In the genomic region with DNA sequence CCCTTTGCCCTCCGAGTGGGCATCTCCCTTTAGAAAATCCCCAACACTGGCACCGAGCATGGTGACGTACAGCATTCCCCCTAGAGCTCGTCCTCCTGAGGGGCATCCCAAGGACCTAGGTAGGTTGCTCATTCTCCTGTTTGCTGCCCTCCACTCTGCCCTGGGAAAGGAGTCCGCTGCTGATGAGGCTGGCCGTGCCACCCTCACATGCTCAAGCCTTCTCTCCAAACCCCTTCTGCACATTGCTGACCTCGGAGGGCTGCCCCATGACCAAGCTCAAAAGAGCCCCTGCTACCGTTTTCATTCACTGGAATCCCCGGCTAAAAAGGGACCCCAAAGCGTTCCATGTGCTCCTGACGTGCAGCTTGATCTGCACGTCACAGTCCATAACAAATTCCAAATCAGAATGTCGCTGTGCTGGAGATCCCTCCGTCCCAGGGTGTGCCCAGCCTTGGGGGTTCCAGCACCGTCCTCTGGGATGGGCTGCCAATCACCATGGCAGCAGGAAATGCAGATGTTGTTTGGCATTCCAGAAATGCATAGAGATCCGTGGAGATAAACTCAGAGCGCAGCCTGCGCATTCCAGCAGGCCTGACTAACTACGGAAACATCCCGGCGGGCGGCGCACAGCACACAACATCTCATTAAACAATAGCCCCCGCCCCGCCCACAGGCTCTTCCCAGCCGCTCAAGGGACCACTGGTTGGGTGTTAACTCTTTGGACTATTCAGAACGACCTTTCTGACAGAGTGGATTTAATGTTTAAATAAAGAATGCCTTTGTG, we compare ENCODE assay signal across 9 cellular contexts. TPM values are rescaled to one million over a fixed set of nuclear protein-coding genes. Genes with fewer than 3 reads are reported as not detected.
DNase-seq lines count a peak whose midpoint lies in the region; ATAC-seq and TF ChIP-seq lines count a peak whose summit lies in the region.
"Had no signal": no experiment of that assay in that cellular context is flagged by ENCODE, and none has a peak within 500 bp of the region (broad histone marks: within the 10 kb centered on the region; RNA-seq: fewer than 3 reads in every experiment).

No MANE protein-coding gene starts in this region.

- no peak for ATAC-seq in activated naive CD8-positive, alpha-beta T cell treated with anti-CD3 and anti-CD28 coated beads, Interleukin-2, amount 10 ng/mL, durations not matched to agents 7 days and 5 days (ENCODE audit: low read depth)
- no peak for ATAC-seq in HG03469 (IDR thresholded peaks at IDR 0.05; ENCODE audit: unreplicated experiment)
- no peak for ATAC-seq in GM18505 (IDR thresholded peaks at IDR 0.05; ENCODE audit: unreplicated experiment)

- TF ChIP-seq CTCF in choroid plexus epithelial cell (conservative IDR thresholded peaks at IDR 0.05; ENCODE audit: low read depth, low read length), result no peak

- H3K4me1 Mint-ChIP-seq in activated naive CD8-positive, alpha-beta T cell treated with anti-CD3 and anti-CD28 coated beads, Interleukin-2, amount 10 ng/mL, durations not matched to agents 7 days and 5 days, result peaks cover 7% of the 10 kb centered on the region
- H3K4me1 Mint-ChIP-seq in activated naive CD8-positive, alpha-beta T cell treated with anti-CD3 and anti-CD28 coated beads for 36 hours, result peaks cover 9% of the 10 kb centered on the region

- no peak overlapping the region for H3K4me3 Mint-ChIP-seq in activated naive CD8-positive, alpha-beta T cell treated with anti-CD3 and anti-CD28 coated beads, Interleukin-2, amount 10 ng/mL, durations not matched to agents 7 days and 5 days
- no peak overlapping the region for H3K4me3 Mint-ChIP-seq in activated naive CD8-positive, alpha-beta T cell treated with anti-CD3 and anti-CD28 coated beads for 36 hours

- H3K36me3 Mint-ChIP-seq in activated naive CD8-positive, alpha-beta T cell treated with anti-CD3 and anti-CD28 coated beads, Interleukin-2, amount 10 ng/mL, durations not matched to agents 7 days and 5 days, result peaks cover 2% of the 10 kb centered on the region
- no peaks in the 10 kb centered on the region for H3K36me3 Mint-ChIP-seq in activated naive CD8-positive, alpha-beta T cell treated with anti-CD3 and anti-CD28 coated beads for 36 hours

- no peak for TF ChIP-seq POLR2A in GM18505 (IDR thresholded peaks at IDR 0.05; ENCODE audit: borderline replicate concordance, extremely low read depth, insufficient read depth, insufficient read length)

- H3K4me3 ChIP-seq in choroid plexus epithelial cell (ENCODE audit: low read depth, low read length), result no peak overlapping the region

- no peaks in the 10 kb centered on the region for H3K9me3 Mint-ChIP-seq in activated naive CD8-positive, alpha-beta T cell treated with anti-CD3 and anti-CD28 coated beads, Interleukin-2, amount 10 ng/mL, durations not matched to agents 7 days and 5 days
- no peaks in the 10 kb centered on the region for H3K9me3 Mint-ChIP-seq in activated naive CD8-positive, alpha-beta T cell treated with anti-CD3 and anti-CD28 coated beads for 36 hours

- POLR2A ChIA-PET in activated naive CD8-positive, alpha-beta T cell treated with anti-CD3 and anti-CD28 coated beads, Interleukin-2, amount 10 ng/mL, durations not matched to agents 7 days and 5 days (lab: Charles Lee), result interaction anchor here (0.5 kb wide), 1 partner anchor 1913 kb away, joined by 3 read pairs; no protein-coding TSS in a partner anchor

- DNase-seq in activated naive CD8-positive, alpha-beta T cell treated with anti-CD3 and anti-CD28 coated beads, Interleukin-2, amount 10 ng/mL, durations not matched to agents 7 days and 5 days, result peak; percentile 10
- DNase-seq in activated naive CD8-positive, alpha-beta T cell treated with anti-CD3 and anti-CD28 coated beads for 36 hours, result no peak
- peak; percentile 96 for DNase-seq in choroid plexus epithelial cell (ENCODE audit: low read depth)
- peak; percentile 78 for DNase-seq in kidney tubule cell (ENCODE audit: low spot score)
- no peak for DNase-seq in activated CD4-positive, alpha-beta T cell treated with anti-CD3 and anti-CD28 coated beads, Interleukin-2, amount 50 U/mL, for 1 hour
- no peak for DNase-seq in cerebellum (ENCODE audit: low spot score)
- DNase-seq: NCI-H1694 had no signal

- no peak overlapping the region for H3K27ac Mint-ChIP-seq in activated naive CD8-positive, alpha-beta T cell treated with anti-CD3 and anti-CD28 coated beads, Interleukin-2, amount 10 ng/mL, durations not matched to agents 7 days and 5 days
- H3K27ac Mint-ChIP-seq in activated naive CD8-positive, alpha-beta T cell treated with anti-CD3 and anti-CD28 coated beads for 36 hours, result no peak overlapping the region

- H3K27me3 Mint-ChIP-seq in activated naive CD8-positive, alpha-beta T cell treated with anti-CD3 and anti-CD28 coated beads, Interleukin-2, amount 10 ng/mL, durations not matched to agents 7 days and 5 days, result no peaks in the 10 kb centered on the region
- no peaks in the 10 kb centered on the region for H3K27me3 Mint-ChIP-seq in activated naive CD8-positive, alpha-beta T cell treated with anti-CD3 and anti-CD28 coated beads for 36 hours

RNA-seq across cellular contexts. Expression of gene GNB1L, which starts 26.3 kb away (rescaled TPM):
- total RNA-seq in activated naive CD8-positive, alpha-beta T cell treated with anti-CD3 and anti-CD28 coated beads, Interleukin-2, amount 10 ng/mL, durations not matched to agents 7 days and 5 days, result 10 to 100 TPM; 11.9 to 12.7 TPM
- total RNA-seq in activated naive CD8-positive, alpha-beta T cell treated with anti-CD3 and anti-CD28 coated beads for 36 hours, result 10 to 100 TPM; 14.5 TPM
- 4.9 TPM for total RNA-seq in cerebellum

RNA-seq across cellular contexts. Expression of gene RTL10, which starts 26.3 kb away (rescaled TPM):
- total RNA-seq in activated naive CD8-positive, alpha-beta T cell treated with anti-CD3 and anti-CD28 coated beads, Interleukin-2, amount 10 ng/mL, durations not matched to agents 7 days and 5 days, result 10 to 100 TPM; 18.4 to 18.9 TPM
- 10 to 100 TPM; 18.7 to 23.1 TPM for total RNA-seq in activated naive CD8-positive, alpha-beta T cell treated with anti-CD3 and anti-CD28 coated beads for 36 hours
- 17.5 TPM for total RNA-seq in cerebellum

Comparison
In these comparisons a context has a peak if more than half of its experiments do, and no peak if none do; other contexts are left out.
1. DNase-seq: peak in activated naive CD8-positive, alpha-beta T cell treated with anti-CD3 and anti-CD28 coated beads, Interleukin-2, amount 10 ng/mL, durations not matched to agents 7 days and 5 days (single experiment), choroid plexus epithelial cell (single experiment) and kidney tubule cell (single experiment); none in activated naive CD8-positive, alpha-beta T cell treated with anti-CD3 and anti-CD28 coated beads for 36 hours (single experiment), activated CD4-positive, alpha-beta T cell treated with anti-CD3 and anti-CD28 coated beads, Interleukin-2, amount 50 U/mL, for 1 hour (single experiment) and cerebellum (single experiment).